In genomic region chr1:905811-906531, GRCh38 we compare ENCODE assay signal across 9 cellular contexts. TPM values are rescaled to one million over a fixed set of nuclear protein-coding genes. Genes with fewer than 3 reads are reported as not detected.
A peak's percentile ranks its signal among the peaks of the same experiment; 100 is the strongest.
DNase-seq lines count a peak whose midpoint lies in the region; ATAC-seq and TF ChIP-seq lines count a peak whose summit lies in the region.
"Had no signal": no experiment of that assay in that cellular context is flagged by ENCODE, and none has a peak within 500 bp of the region (broad histone marks: within the 10 kb centered on the region; RNA-seq: fewer than 3 reads in every experiment).

No MANE protein-coding gene starts in this region.

- H3K4me1 Mint-ChIP-seq in memory B cell: peaks cover 12% of the 10 kb centered on the region

- TF ChIP-seq CTCF in 22Rv1 (IDR thresholded peaks at IDR 0.05) (no peak), GM20000 (IDR thresholded peaks at IDR 0.05; ENCODE audit: extremely low read depth, missing control alignments) (no peak), adrenal gland (IDR thresholded peaks at IDR 0.05) (no peak)

- peaks cover 26% of the 10 kb centered on the region for H3K27me3 Mint-ChIP-seq in memory B cell

- H3K36me3 Mint-ChIP-seq in memory B cell: no peaks in the 10 kb centered on the region

- DNase-seq in GM20000 (ENCODE audit: low spot score) (peak; percentile 37), adrenal gland (peak; percentile 17 to 62 (median 39)), memory B cell (ENCODE audit: low spot score in 2 of 2) (peak in 1 of 2 donors; percentile 16)
- no peak for DNase-seq in stimulated activated CD4-positive, alpha-beta T cell treated with anti-CD3 and anti-CD28 coated beads, Interleukin-4, amount 100 ng/mL, for 1 hour
- DNase-seq in central memory CD4-positive, alpha-beta T cell: no peak
- DNase-seq: NCI-H524 had no signal

- H3K36me3 ChIP-seq in adrenal gland (replicated peaks in 1 of 2): no peaks in the 10 kb centered on the region

- no peak overlapping the region for H3K4me3 ChIP-seq in adrenal gland

- H3K27ac Mint-ChIP-seq in memory B cell: no peak overlapping the region

- ATAC-seq in memory B cell (ENCODE audit: low read depth): no peak
- no peak for ATAC-seq in GM21723 (IDR thresholded peaks at IDR 0.05; ENCODE audit: unreplicated experiment)
- no peak for ATAC-seq in HG03571 (IDR thresholded peaks at IDR 0.05; ENCODE audit: unreplicated experiment)

- TF ChIP-seq POLR2A in adrenal gland (IDR thresholded peaks at IDR 0.05): no peak

- peak overlapping the region; percentile 62 for H3K27ac ChIP-seq in 22Rv1
- H3K27ac ChIP-seq in adrenal gland: peak overlapping the region in 1 of 5 donors; percentile 54

- no peaks in the 10 kb centered on the region for H3K9me3 ChIP-seq in adrenal gland (replicated peaks in 1 of 3)

- peak overlapping the region; percentile 52 for H3K4me3 Mint-ChIP-seq in memory B cell

- no peaks in the 10 kb centered on the region for H3K9me3 Mint-ChIP-seq in memory B cell

- H3K27me3 ChIP-seq in adrenal gland: peaks cover 18% of the 10 kb centered on the region

- 34 to 50% (median 38%) methylated on average over 8 to 13 of the region's 13 CpGs for WGBS in adrenal gland, 4 donors

- peaks cover 7 to 28% of the 10 kb centered on the region in 2 donors for H3K4me1 ChIP-seq in adrenal gland (replicated peaks in 1 of 2)

- intact Hi-C loops in adrenal gland (cut with DNase I): loop anchor here in 1 of 2 donors (10.0 kb wide), 1 partner anchor 69 kb away; no protein-coding TSS in a partner anchor

RNA-seq across cellular contexts. Expression of gene SAMD11, which starts 17.8 kb away (rescaled TPM):
- total RNA-seq in adrenal gland: 10 to 100 TPM in 7 of 8 donors, 1 to 10 TPM in 1; 7.9 to 30.8 (median 16.7) TPM
- polyA plus RNA-seq in adrenal gland: 10 to 100 TPM in 2 of 3 donors, 1 to 10 TPM in 1; 2.5 to 96.6 (median 32.7) TPM

RNA-seq across cellular contexts. Expression of gene NOC2L, which starts 53.1 kb away (rescaled TPM):
- 10 to 100 TPM; 22.4 to 58.9 (median 38.1) TPM for total RNA-seq in adrenal gland
- polyA plus RNA-seq in adrenal gland: 10 to 100 TPM; 39.2 to 97.7 (median 64.9) TPM

RNA-seq across cellular contexts. Expression of gene KLHL17, which starts 54.4 kb away (rescaled TPM):
- 10 to 100 TPM in 1 of 8 donors, 1 to 10 TPM in 7; 3.2 to 15.9 (median 6.9) TPM for total RNA-seq in adrenal gland
- polyA plus RNA-seq in adrenal gland: 10 to 100 TPM in 2 of 3 donors, under 1 TPM in 1; 0.73 to 38.8 (median 25.4) TPM

Comparison
In these comparisons a context has a peak if more than half of its experiments do, and no peak if none do; other contexts are left out.
1. DNase-seq: peak in GM20000 (single experiment) and adrenal gland (7 of 7); none in stimulated activated CD4-positive, alpha-beta T cell treated with anti-CD3 and anti-CD28 coated beads, Interleukin-4, amount 100 ng/mL, for 1 hour (single experiment) and central memory CD4-positive, alpha-beta T cell (single experiment).